In the genomic region with DNA sequence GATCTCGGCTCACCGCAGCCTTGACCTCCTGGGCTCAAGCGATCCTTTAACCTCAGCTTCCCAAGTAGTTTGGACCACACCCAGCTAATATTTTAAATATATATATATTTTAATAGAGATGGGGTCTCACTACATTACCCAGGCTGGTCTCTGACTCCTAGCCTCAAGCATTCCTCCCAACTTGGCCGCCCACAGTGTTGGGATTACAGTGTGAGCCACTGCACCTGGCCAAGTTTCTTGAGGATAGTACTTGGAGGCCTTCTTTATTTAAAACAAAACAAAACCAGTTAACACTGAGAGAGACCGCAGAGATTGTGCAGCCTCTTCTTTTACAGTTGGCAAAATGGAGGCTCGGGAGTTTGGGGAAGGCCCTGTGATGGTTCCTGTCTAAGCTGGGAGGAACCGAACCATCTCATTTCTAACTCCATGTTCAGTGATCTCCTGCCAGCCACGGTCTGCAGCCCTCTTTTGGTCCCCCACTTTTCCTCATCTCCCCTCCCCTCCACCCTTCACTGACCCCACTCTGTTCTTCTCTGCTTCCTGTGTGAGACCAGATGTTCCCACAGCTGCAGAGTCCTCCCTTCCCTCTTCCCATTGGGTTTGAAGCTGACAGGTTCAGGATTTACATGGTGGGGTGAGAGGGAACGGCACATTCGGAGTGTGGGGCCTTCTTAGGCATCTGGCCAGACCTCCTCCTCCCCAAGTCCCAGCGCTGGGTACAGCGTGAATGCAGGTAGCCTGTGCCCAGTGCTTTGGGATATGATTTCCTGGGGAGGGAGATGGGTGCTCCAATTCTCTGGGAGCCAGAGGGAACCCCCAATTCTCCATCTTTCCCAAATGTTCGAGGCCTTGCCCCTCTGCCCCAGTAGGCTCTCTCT, we compare ENCODE assay signal across 14 cellular contexts. TPM values are rescaled to one million over a fixed set of nuclear protein-coding genes. Genes with fewer than 3 reads are reported as not detected.
DNase-seq lines count a peak whose midpoint lies in the region; ATAC-seq lines count a peak whose summit lies in the region.
"Had no signal": no experiment of that assay in that cellular context is flagged by ENCODE, and none has a peak within 500 bp of the region (broad histone marks: within the 10 kb centered on the region; RNA-seq: fewer than 3 reads in every experiment).

No MANE protein-coding gene starts in this region.

- H3K27ac ChIP-seq in right cardiac atrium (ENCODE audit: low read length) (no peak overlapping the region), aorta (ENCODE audit: low read depth in 1 of 2, low read length in 2 of 2) (no peak overlapping the region)
- H3K27ac ChIP-seq: GM23248 had no signal

- no peaks in the 10 kb centered on the region for H3K36me3 ChIP-seq in aorta (ENCODE audit: control insufficient read depth in 1 of 2, insufficient read depth in 2 of 2, low read length in 1 of 2)

- ATAC-seq in right cardiac atrium (no peak), aorta (ENCODE audit: low FRiP score) (no peak)

- DNase-seq in cardiac septum (ENCODE audit: low spot score), result peak; percentile 57
- no peak for DNase-seq in right cardiac atrium
- peak; percentile 7 for DNase-seq in epidermal melanocyte (ENCODE audit: insufficient read length, low spot score)
- DNase-seq in posterior vena cava (ENCODE audit: low spot score), result peak; percentile 63
- DNase-seq in aorta, result peak; percentile 22
- DNase-seq in NCI-H187 treated with DMSO at 0.1 percent for 48 hours (lab: John Stamatoyannopoulos, UW), result no peak
- DNase-seq in NCI-H82 (lab: John Stamatoyannopoulos, UW), result no peak
- no peak for DNase-seq in NCI-H2196 treated with DMSO at 0.1 percent for 48 hours (lab: John Stamatoyannopoulos, UW; ENCODE audit: unreplicated experiment)
- DNase-seq: CD4-positive, alpha-beta memory T cell; DMS79; GM23248; NCI-H146; NCI-H226; NCI-H526 had no signal

- 88% methylated on average over 13 of the region's 13 CpGs for WGBS in right cardiac atrium
- WGBS in aorta, 2 donors, result 93 to 94% methylated on average over 13 of the region's 13 CpGs

- H3K4me3 ChIP-seq in right cardiac atrium (ENCODE audit: low read length), result no peak overlapping the region
- no peak overlapping the region for H3K4me3 ChIP-seq in aorta (ENCODE audit: low read length in 2 of 2)
- H3K4me3 ChIP-seq: GM23248 had no signal

- peaks cover 4% of the 10 kb centered on the region for H3K4me1 ChIP-seq in right cardiac atrium (ENCODE audit: control insufficient read depth, insufficient read depth, low read length)
- no peaks in the 10 kb centered on the region for H3K4me1 ChIP-seq in aorta (ENCODE audit: control insufficient read depth in 1 of 2, insufficient read depth in 2 of 2, low read length in 2 of 2)

- intact Hi-C loops in cardiac septum (cut with DNase I) (no loop called here), right cardiac atrium (cut with DNase I) (loop anchor here in 3 of 4 donors (5.0 to 10.0 kb wide), 4 partner anchors 106 to 526 kb away; no protein-coding TSS in a partner anchor), posterior vena cava (cut with DNase I) (loop anchor here (1.0 to 5.0 kb wide), 2 partner anchors 526 kb away; no protein-coding TSS in a partner anchor), aorta (cut with DNase I) (loop anchor here (1.0 to 5.0 kb wide), 4 partner anchors 106 to 528 kb away; no protein-coding TSS in a partner anchor)

- H3K27me3 ChIP-seq in right cardiac atrium (ENCODE audit: control insufficient read depth, insufficient read depth) (no peaks in the 10 kb centered on the region), aorta (ENCODE audit: control insufficient read depth in 1 of 2, insufficient read depth in 2 of 2, low read length in 1 of 2) (no peaks in the 10 kb centered on the region)

- H3K9me3 ChIP-seq in right cardiac atrium (ENCODE audit: control insufficient read depth, low read length), result no peaks in the 10 kb centered on the region
- no peaks in the 10 kb centered on the region for H3K9me3 ChIP-seq in aorta (ENCODE audit: control insufficient read depth, low read length)

RNA-seq across cellular contexts. Expression of gene SORCS2, which starts 1.4 kb away (rescaled TPM):
- 6.9 TPM for total RNA-seq in cardiac septum
- total RNA-seq in right cardiac atrium, result 1 to 10 TPM; 2.7 to 7.3 (median 2.8) TPM
- polyA plus RNA-seq in right cardiac atrium, result 2.1 TPM
- 10 to 100 TPM in 1 of 2 donors, 1 to 10 TPM in 1; 5.0 to 11.9 TPM for total RNA-seq in posterior vena cava
- total RNA-seq in aorta, result 1 to 10 TPM; 2.3 to 8.4 TPM
- polyA plus RNA-seq in aorta, result 1 to 10 TPM in 1 of 2 donors, under 1 TPM in 1; 0.05 to 1.4 TPM
- total RNA-seq: CD4-positive, alpha-beta memory T cell had no signal
- polyA plus RNA-seq: CD4-positive, alpha-beta memory T cell had no signal

Comparison
In these comparisons a context has a peak if more than half of its experiments do, and no peak if none do; other contexts are left out.
1. DNase-seq: peak in cardiac septum (single experiment), epidermal melanocyte (single experiment), posterior vena cava (single experiment) and aorta (2 of 2); none in right cardiac atrium (0 of 3), NCI-H187 treated with DMSO at 0.1 percent for 48 hours (single experiment), NCI-H82 (single experiment) and NCI-H2196 treated with DMSO at 0.1 percent for 48 hours (single experiment).